In the genomic region with DNA sequence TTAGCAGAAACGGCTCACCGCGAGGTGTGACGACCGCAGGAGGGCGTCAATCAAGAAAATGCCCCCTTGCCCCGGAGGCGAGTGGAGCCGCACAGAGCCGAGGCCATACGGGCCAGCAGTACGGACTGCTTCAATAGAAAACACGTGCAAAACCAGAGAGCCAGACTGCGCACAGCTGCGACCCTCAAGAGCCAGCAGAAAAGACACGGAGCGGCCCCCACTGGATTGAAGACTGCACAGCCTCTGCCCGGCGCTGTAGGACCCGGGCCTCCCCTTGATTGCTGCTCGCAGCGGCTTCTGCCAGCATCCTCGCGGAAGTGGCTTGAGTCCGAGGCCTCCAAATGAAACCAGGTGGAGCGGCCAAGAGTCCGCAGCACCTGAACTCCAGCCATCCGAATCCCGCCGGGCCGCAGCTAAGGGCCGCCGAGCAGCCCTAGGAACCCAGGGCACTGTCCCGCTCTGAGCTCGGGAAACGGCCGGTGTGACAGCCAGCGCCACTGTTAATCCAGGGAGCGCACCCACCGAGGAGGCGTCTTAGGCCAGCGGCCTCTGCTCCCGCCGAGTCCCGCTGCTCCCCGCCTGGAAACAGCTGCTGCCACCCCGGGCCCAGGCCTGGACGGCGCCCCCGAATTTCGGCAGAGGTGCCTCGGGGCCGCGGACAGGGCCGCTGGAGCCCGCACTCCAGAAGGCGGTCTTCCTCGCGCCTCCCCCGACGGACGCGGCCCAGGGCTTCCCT, we compare ENCODE assay signal across 1 cellular context.
TF ChIP-seq lines count a peak whose summit lies in the region.

No MANE protein-coding gene starts in this region.

TF ChIP-seq in K562, 482 proteins besides CTCF, POLR2A, EP300 and RAD21 (continued from another document):
- TF ChIP-seq, protein P1, sequence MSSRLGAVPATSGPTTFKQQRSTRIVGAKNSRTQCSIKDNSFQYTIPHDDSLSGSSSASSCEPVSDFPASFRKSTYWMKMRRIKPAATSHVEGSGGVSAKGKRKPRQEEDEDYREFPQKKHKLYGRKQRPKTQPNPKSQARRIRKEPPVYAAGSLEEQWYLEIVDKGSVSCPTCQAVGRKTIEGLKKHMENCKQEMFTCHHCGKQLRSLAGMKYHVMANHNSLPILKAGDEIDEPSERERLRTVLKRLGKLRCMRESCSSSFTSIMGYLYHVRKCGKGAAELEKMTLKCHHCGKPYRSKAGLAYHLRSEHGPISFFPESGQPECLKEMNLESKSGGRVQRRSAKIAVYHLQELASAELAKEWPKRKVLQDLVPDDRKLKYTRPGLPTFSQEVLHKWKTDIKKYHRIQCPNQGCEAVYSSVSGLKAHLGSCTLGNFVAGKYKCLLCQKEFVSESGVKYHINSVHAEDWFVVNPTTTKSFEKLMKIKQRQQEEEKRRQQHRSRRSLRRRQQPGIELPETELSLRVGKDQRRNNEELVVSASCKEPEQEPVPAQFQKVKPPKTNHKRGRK (tag; IDR thresholded peaks at IDR 0.05): no peak
- TF ChIP-seq, protein P2, sequence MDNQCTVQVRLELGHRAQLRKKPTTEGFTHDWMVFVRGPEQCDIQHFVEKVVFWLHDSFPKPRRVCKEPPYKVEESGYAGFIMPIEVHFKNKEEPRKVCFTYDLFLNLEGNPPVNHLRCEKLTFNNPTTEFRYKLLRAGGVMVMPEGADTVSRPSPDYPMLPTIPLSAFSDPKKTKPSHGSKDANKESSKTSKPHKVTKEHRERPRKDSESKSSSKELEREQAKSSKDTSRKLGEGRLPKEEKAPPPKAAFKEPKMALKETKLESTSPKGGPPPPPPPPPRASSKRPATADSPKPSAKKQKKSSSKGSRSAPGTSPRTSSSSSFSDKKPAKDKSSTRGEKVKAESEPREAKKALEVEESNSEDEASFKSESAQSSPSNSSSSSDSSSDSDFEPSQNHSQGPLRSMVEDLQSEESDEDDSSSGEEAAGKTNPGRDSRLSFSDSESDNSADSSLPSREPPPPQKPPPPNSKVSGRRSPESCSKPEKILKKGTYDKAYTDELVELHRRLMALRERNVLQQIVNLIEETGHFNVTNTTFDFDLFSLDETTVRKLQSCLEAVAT (IDR thresholded peaks at IDR 0.05): peak in 1 of 2 experiments; percentile 17; a peak in 1 of 4 replicates
- TF ChIP-seq HNRNPL (IDR thresholded peaks at IDR 0.05; ENCODE audit: low read depth, low read length): 0 out of 2 replicates have a peak, but pooled peaks have one; percentile 69
- TF ChIP-seq TAF1 (IDR thresholded peaks at IDR 0.05; ENCODE audit: control insufficient read depth, extremely low read depth, insufficient read depth, low read length, severe bottlenecking): peak; percentile 22
- TF ChIP-seq, protein P3, sequence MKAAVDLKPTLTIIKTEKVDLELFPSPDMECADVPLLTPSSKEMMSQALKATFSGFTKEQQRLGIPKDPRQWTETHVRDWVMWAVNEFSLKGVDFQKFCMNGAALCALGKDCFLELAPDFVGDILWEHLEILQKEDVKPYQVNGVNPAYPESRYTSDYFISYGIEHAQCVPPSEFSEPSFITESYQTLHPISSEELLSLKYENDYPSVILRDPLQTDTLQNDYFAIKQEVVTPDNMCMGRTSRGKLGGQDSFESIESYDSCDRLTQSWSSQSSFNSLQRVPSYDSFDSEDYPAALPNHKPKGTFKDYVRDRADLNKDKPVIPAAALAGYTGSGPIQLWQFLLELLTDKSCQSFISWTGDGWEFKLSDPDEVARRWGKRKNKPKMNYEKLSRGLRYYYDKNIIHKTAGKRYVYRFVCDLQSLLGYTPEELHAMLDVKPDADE (conservative IDR thresholded peaks at IDR 0.05; ENCODE audit: control insufficient read depth, low read depth, low read length): peak; percentile 45; the same call in 1 of the 2 replicates
- TF ChIP-seq NR2C2 (CRISPR knock-in tag; IDR thresholded peaks at IDR 0.05): no peak
- no peak for TF ChIP-seq NR2C2 (tag; IDR thresholded peaks at IDR 0.05)
- TF ChIP-seq, protein P4, sequence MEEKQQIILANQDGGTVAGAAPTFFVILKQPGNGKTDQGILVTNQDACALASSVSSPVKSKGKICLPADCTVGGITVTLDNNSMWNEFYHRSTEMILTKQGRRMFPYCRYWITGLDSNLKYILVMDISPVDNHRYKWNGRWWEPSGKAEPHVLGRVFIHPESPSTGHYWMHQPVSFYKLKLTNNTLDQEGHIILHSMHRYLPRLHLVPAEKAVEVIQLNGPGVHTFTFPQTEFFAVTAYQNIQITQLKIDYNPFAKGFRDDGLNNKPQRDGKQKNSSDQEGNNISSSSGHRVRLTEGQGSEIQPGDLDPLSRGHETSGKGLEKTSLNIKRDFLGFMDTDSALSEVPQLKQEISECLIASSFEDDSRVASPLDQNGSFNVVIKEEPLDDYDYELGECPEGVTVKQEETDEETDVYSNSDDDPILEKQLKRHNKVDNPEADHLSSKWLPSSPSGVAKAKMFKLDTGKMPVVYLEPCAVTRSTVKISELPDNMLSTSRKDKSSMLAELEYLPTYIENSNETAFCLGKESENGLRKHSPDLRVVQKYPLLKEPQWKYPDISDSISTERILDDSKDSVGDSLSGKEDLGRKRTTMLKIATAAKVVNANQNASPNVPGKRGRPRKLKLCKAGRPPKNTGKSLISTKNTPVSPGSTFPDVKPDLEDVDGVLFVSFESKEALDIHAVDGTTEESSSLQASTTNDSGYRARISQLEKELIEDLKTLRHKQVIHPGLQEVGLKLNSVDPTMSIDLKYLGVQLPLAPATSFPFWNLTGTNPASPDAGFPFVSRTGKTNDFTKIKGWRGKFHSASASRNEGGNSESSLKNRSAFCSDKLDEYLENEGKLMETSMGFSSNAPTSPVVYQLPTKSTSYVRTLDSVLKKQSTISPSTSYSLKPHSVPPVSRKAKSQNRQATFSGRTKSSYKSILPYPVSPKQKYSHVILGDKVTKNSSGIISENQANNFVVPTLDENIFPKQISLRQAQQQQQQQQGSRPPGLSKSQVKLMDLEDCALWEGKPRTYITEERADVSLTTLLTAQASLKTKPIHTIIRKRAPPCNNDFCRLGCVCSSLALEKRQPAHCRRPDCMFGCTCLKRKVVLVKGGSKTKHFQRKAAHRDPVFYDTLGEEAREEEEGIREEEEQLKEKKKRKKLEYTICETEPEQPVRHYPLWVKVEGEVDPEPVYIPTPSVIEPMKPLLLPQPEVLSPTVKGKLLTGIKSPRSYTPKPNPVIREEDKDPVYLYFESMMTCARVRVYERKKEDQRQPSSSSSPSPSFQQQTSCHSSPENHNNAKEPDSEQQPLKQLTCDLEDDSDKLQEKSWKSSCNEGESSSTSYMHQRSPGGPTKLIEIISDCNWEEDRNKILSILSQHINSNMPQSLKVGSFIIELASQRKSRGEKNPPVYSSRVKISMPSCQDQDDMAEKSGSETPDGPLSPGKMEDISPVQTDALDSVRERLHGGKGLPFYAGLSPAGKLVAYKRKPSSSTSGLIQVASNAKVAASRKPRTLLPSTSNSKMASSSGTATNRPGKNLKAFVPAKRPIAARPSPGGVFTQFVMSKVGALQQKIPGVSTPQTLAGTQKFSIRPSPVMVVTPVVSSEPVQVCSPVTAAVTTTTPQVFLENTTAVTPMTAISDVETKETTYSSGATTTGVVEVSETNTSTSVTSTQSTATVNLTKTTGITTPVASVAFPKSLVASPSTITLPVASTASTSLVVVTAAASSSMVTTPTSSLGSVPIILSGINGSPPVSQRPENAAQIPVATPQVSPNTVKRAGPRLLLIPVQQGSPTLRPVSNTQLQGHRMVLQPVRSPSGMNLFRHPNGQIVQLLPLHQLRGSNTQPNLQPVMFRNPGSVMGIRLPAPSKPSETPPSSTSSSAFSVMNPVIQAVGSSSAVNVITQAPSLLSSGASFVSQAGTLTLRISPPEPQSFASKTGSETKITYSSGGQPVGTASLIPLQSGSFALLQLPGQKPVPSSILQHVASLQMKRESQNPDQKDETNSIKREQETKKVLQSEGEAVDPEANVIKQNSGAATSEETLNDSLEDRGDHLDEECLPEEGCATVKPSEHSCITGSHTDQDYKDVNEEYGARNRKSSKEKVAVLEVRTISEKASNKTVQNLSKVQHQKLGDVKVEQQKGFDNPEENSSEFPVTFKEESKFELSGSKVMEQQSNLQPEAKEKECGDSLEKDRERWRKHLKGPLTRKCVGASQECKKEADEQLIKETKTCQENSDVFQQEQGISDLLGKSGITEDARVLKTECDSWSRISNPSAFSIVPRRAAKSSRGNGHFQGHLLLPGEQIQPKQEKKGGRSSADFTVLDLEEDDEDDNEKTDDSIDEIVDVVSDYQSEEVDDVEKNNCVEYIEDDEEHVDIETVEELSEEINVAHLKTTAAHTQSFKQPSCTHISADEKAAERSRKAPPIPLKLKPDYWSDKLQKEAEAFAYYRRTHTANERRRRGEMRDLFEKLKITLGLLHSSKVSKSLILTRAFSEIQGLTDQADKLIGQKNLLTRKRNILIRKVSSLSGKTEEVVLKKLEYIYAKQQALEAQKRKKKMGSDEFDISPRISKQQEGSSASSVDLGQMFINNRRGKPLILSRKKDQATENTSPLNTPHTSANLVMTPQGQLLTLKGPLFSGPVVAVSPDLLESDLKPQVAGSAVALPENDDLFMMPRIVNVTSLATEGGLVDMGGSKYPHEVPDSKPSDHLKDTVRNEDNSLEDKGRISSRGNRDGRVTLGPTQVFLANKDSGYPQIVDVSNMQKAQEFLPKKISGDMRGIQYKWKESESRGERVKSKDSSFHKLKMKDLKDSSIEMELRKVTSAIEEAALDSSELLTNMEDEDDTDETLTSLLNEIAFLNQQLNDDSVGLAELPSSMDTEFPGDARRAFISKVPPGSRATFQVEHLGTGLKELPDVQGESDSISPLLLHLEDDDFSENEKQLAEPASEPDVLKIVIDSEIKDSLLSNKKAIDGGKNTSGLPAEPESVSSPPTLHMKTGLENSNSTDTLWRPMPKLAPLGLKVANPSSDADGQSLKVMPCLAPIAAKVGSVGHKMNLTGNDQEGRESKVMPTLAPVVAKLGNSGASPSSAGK (IDR thresholded peaks at IDR 0.05): peak; percentile 91
- peak; percentile 63; the same call in 1 of the 2 replicates for TF ChIP-seq ZNF589 (CRISPR knock-in tag; IDR thresholded peaks at IDR 0.05; ENCODE audit: low read depth)
- no peak for TF ChIP-seq NR4A1 (CRISPR knock-in tag; IDR thresholded peaks at IDR 0.05)
- TF ChIP-seq NR4A1 (tag; IDR thresholded peaks at IDR 0.05): no peak
